In the genomic region with DNA sequence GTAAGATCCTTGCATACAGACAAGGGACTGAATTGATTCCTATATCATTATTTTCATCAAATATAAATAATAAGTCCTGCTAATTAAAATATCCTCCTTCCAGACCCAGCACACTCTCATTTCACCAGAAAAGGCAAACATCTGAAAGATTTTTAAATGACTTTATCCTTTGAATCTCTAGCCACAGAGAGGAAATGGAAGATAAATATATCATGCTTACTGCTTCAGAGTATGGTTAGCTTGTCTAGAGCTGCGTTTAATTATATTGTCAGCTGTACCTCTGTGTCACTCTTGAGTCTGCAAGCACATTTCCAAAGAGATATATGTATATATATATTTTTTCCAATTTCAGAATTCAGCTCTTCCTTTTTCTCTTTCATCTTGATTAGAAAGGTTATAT, we compare ENCODE assay signal across 13 cellular contexts.
"Had no signal": no experiment of that assay in that cellular context is flagged by ENCODE, and none has a peak within 500 bp of the region (broad histone marks: within the 10 kb centered on the region; RNA-seq: fewer than 3 reads in every experiment).

No MANE protein-coding gene starts in this region.

- H3K36me3 Mint-ChIP-seq: naive B cell had no signal

- ATAC-seq: esophagus mucosa had no signal

- H3K27me3 ChIP-seq: thyroid gland had no signal

- H3K27ac ChIP-seq: thyroid gland had no signal

- H3K4me3 Mint-ChIP-seq: activated T-helper 1 cell treated with anti-CD3 and anti-CD28 coated beads, Interleukin-12 subunit alpha, Interleukin-12 subunit beta, Interleukin-2, Interleukin-4 antibody, amounts not matched to agents 30 ng/mL and 10 ng/mL and 1 ng/mL, durations not matched to agents 14 hours and 24 hours and 36 hours; naive B cell had no signal

- H3K9me3 Mint-ChIP-seq: activated T-helper 1 cell treated with anti-CD3 and anti-CD28 coated beads, Interleukin-12 subunit alpha, Interleukin-12 subunit beta, Interleukin-2, Interleukin-4 antibody, amounts not matched to agents 30 ng/mL and 10 ng/mL and 1 ng/mL, durations not matched to agents 14 hours and 24 hours and 36 hours had no signal

- H3K27ac Mint-ChIP-seq: activated T-helper 1 cell treated with anti-CD3 and anti-CD28 coated beads, Interleukin-12 subunit alpha, Interleukin-12 subunit beta, Interleukin-2, Interleukin-4 antibody, amounts not matched to agents 30 ng/mL and 10 ng/mL and 1 ng/mL, durations not matched to agents 14 hours and 24 hours and 36 hours; naive B cell had no signal

- DNase-seq: activated CD4-positive, alpha-beta T cell treated with anti-CD3 and anti-CD28 coated beads for 1 hour; activated CD4-positive, alpha-beta T cell treated with anti-CD3 and anti-CD28 coated beads, Interleukin-2, amount 50 U/mL, for 4 hours; activated naive CD4-positive, alpha-beta T cell treated with Interleukin-2 at 50 U/mL for 16 hours; islet precursor cell; naive B cell; nucleus accumbens; posterior cingulate gyrus; retina; stimulated activated CD4-positive, alpha-beta T cell treated with anti-CD3 and anti-CD28 coated beads, Interleukin-12 subunit alpha, Interleukin-12 subunit beta, amount 100 ng/mL, for 4 hours; stimulated activated CD4-positive, alpha-beta T cell treated with anti-CD3 and anti-CD28 coated beads, Interleukin-2, amount 100 ng/mL, for 24 hours; thyroid gland had no signal

- H3K36me3 ChIP-seq: thyroid gland had no signal

- H3K4me3 ChIP-seq: thyroid gland had no signal

- H3K9me3 ChIP-seq: thyroid gland had no signal

- H3K4me1 ChIP-seq: thyroid gland had no signal
